ENCODE assay signal across 1 cellular context in genomic region chr5:87410941-87411340, GRCh38.
TF ChIP-seq lines count a peak whose summit lies in the region.

No MANE protein-coding gene starts in this region.

TF ChIP-seq in HepG2, 621 proteins besides CTCF, POLR2A, EP300 and RAD21 (continued from another document):
- TF ChIP-seq THAP8 (CRISPR knock-in tag; IDR thresholded peaks at IDR 0.05; ENCODE audit: borderline replicate concordance): no peak
